1 cellular context compared by ENCODE assay signal in genomic region chr3:105366302-105367062, GRCh38.
A peak's percentile ranks its signal among the peaks of the same experiment; 100 is the strongest.
TF ChIP-seq lines count a peak whose summit lies in the region.

TSS of gene ALCAM (plus strand) at chr3:105366909.

TF ChIP-seq in HepG2, 621 proteins besides CTCF, POLR2A, EP300 and RAD21 (continued from another document and continues in another):
- TF ChIP-seq ZFP91 (CRISPR knock-in tag; IDR thresholded peaks at IDR 0.05; ENCODE audit: borderline replicate concordance) (peak; percentile 67; the same call in 1 of the 2 replicates), FLYWCH1 (CRISPR knock-in tag; IDR thresholded peaks at IDR 0.05) (peak; percentile 71; the same call in 1 of the 2 replicates), MYNN (CRISPR knock-in tag; IDR thresholded peaks at IDR 0.05; ENCODE audit: low read depth) (peak; percentile 58; the same call in 1 of the 2 replicates), THAP9 (CRISPR knock-in tag; IDR thresholded peaks at IDR 0.05; ENCODE audit: borderline replicate concordance) (peak; percentile 55; the same call in 1 of the 2 replicates), RNF2 (conservative IDR thresholded peaks at IDR 0.05; ENCODE audit: low read depth) (peak; percentile 95), HMG20B (CRISPR knock-in tag; conservative IDR thresholded peaks at IDR 0.05) (no peak), RFX1 (IDR thresholded peaks at IDR 0.05) (no peak), SMARCE1 (IDR thresholded peaks at IDR 0.05; ENCODE audit: borderline replicate concordance) (no peak), ZNF296 (CRISPR knock-in tag; conservative IDR thresholded peaks at IDR 0.05) (no peak; the same call in 1 of the 2 replicates), DZIP1 (CRISPR knock-in tag; IDR thresholded peaks at IDR 0.05) (no peak), ZNF563 (CRISPR knock-in tag; IDR thresholded peaks at IDR 0.05) (peak; percentile 75; the same call in 1 of the 2 replicates), IRF2 (CRISPR knock-in tag; IDR thresholded peaks at IDR 0.05) (peak; percentile 64; the same call in 1 of the 2 replicates), ATF3 (CRISPR knock-in tag; IDR thresholded peaks at IDR 0.05) (0 out of 2 replicates have a peak, but pooled peaks have one; percentile 26), SP2 (CRISPR knock-in tag; IDR thresholded peaks at IDR 0.05) (peak; percentile 53; the same call in 1 of the 2 replicates), ELF1 (CRISPR knock-in tag; IDR thresholded peaks at IDR 0.05) (peak; percentile 57), ZNF329 (CRISPR knock-in tag; IDR thresholded peaks at IDR 0.05; ENCODE audit: low read depth) (peak; percentile 65; the same call in 1 of the 2 replicates), YEATS4 (CRISPR knock-in tag; IDR thresholded peaks at IDR 0.05; ENCODE audit: borderline replicate concordance) (peak; percentile 68), MXD4 (CRISPR knock-in tag; IDR thresholded peaks at IDR 0.05) (peak; percentile 66), REST (IDR thresholded peaks at IDR 0.05; ENCODE audit: borderline replicate concordance in 1 of 2, low read depth in 1 of 2, low read length in 2 of 2) (peak in 1 of 2 experiments; percentile 37; a peak in 1 of 4 replicates), ZNF34 (CRISPR knock-in tag; IDR thresholded peaks at IDR 0.05; ENCODE audit: borderline replicate concordance) (no peak; the same call in 1 of the 2 replicates), NR2F2 (IDR thresholded peaks at IDR 0.05; ENCODE audit: borderline replicate concordance, low read depth) (no peak), AGO2 (optimal IDR thresholded peaks at IDR 0.05; ENCODE audit: low read depth, low read length) (no peak), ZNF619 (CRISPR knock-in tag; IDR thresholded peaks at IDR 0.05) (no peak), ZNF772 (CRISPR knock-in tag; IDR thresholded peaks at IDR 0.05) (peak; percentile 79), SCMH1 (CRISPR knock-in tag; IDR thresholded peaks at IDR 0.05; ENCODE audit: borderline replicate concordance) (no peak), LBX2 (CRISPR knock-in tag; IDR thresholded peaks at IDR 0.05; ENCODE audit: borderline replicate concordance) (no peak), PAX8 (CRISPR knock-in tag; IDR thresholded peaks at IDR 0.05; ENCODE audit: borderline replicate concordance) (no peak), ZNF598 (CRISPR knock-in tag; IDR thresholded peaks at IDR 0.05; ENCODE audit: borderline replicate concordance) (0 out of 2 replicates have a peak, but pooled peaks have one; percentile 46), MED8 (CRISPR knock-in tag; IDR thresholded peaks at IDR 0.05; ENCODE audit: insufficient replicate concordance) (no peak), HOXA3 (CRISPR knock-in tag; IDR thresholded peaks at IDR 0.05) (peak; percentile 77), ATM (IDR thresholded peaks at IDR 0.05; ENCODE audit: borderline replicate concordance) (no peak), RARA (CRISPR knock-in tag; IDR thresholded peaks at IDR 0.05) (peak; percentile 15; the same call in 1 of the 2 replicates), ZNF761 (CRISPR knock-in tag; conservative IDR thresholded peaks at IDR 0.05) (peak; percentile 42), PHF5A (CRISPR knock-in tag; IDR thresholded peaks at IDR 0.05; ENCODE audit: low read depth, unreplicated experiment) (no peak), PTBP1 (IDR thresholded peaks at IDR 0.05; ENCODE audit: low read depth, low read length, poor library complexity, severe bottlenecking) (no peak), ZNF800 (CRISPR knock-in tag; IDR thresholded peaks at IDR 0.05) (peak; percentile 62), ZNF441 (CRISPR knock-in tag; IDR thresholded peaks at IDR 0.05; ENCODE audit: borderline replicate concordance) (peak; percentile 48; the same call in 1 of the 2 replicates), ZNF337 (CRISPR knock-in tag; IDR thresholded peaks at IDR 0.05; ENCODE audit: borderline replicate concordance, low read depth) (peak; percentile 74), GLI4 (CRISPR knock-in tag; IDR thresholded peaks at IDR 0.05; ENCODE audit: borderline replicate concordance) (peak; percentile 77; the same call in 1 of the 2 replicates), SNAPC4 (CRISPR knock-in tag; IDR thresholded peaks at IDR 0.05) (no peak), SUZ12 (IDR thresholded peaks at IDR 0.05; ENCODE audit: low read depth, low read length) (no peak), HNRNPK (IDR thresholded peaks at IDR 0.05; ENCODE audit: low read depth, low read length, poor library complexity, severe bottlenecking) (peak; percentile 60), WIZ (CRISPR knock-in tag; IDR thresholded peaks at IDR 0.05) (no peak), ZNF660 (CRISPR knock-in tag; IDR thresholded peaks at IDR 0.05; ENCODE audit: borderline replicate concordance, low read depth) (no peak), ZNF773 (CRISPR knock-in tag; IDR thresholded peaks at IDR 0.05; ENCODE audit: borderline replicate concordance) (peak; percentile 55; the same call in 1 of the 2 replicates)
